In the genomic region with DNA sequence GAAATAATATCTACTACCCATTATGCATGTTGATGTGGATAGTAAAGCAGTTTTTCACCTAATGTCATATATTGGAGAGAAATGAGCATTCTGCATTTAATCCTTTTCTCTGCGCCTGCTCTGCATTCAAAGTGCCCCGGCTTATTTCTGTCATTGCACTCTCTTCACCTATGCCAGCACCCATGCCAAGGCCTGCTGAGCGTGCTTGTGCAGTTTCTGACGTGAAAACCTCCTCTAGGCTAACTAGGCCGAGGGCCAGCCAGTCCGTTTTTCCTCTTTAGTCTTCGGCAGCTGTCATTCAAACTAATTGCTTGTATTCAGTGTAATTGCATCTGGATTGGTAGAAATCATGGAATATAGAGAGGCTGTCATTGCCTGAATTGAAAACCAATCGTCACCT, we compare ENCODE assay signal across 21 cellular contexts.
"Had no signal": no experiment of that assay in that cellular context is flagged by ENCODE, and none has a peak within 500 bp of the region (broad histone marks: within the 10 kb centered on the region; RNA-seq: fewer than 3 reads in every experiment).

No MANE protein-coding gene starts in this region.

- H3K4me1 ChIP-seq: colonic mucosa, heart left ventricle, tibial artery had no signal

- H3K9me3 ChIP-seq: colonic mucosa, esophagus squamous epithelium, gastrocnemius medialis, heart left ventricle, mucosa of descending colon, tibial artery had no signal

- ATAC-seq: gastrocnemius medialis; heart left ventricle; left colon; mucosa of descending colon; sciatic nerve; stimulated activated effector memory CD8-positive, alpha-beta T cell treated with anti-CD3 and anti-CD28 coated beads, Interleukin-12 subunit alpha, Interleukin-12 subunit beta, amount 100 ng/mL, for 72 hours; stimulated activated naive CD8-positive, alpha-beta T cell treated with anti-CD3 and anti-CD28 coated beads, Interleukin-15, amount 100 ng/mL, for 72 hours had no signal

- H3K36me3 ChIP-seq: brain microvascular endothelial cell, colonic mucosa, esophagus squamous epithelium, heart left ventricle, tibial artery had no signal

- FAIRE-seq: small intestine, urothelium cell line had no signal

- H3K4me3 ChIP-seq: colonic mucosa, esophagus squamous epithelium, gastrocnemius medialis, heart left ventricle, mucosa of descending colon, tibial artery had no signal

- DNase-seq: activated CD4-positive, alpha-beta T cell treated with anti-CD3 and anti-CD28 coated beads for 1 hour; activated gamma-delta T cell treated with Interleukin-2 at 50 U/mL for 16 hours; activated T-cell treated with anti-CD3 and anti-CD28 coated beads, Interleukin-2, amount 50 U/mL, for 1 hour; aorta; brain microvascular endothelial cell; central memory CD4-positive, alpha-beta T cell; colonic mucosa; esophagus squamous epithelium; gastrocnemius medialis; heart left ventricle; islet precursor cell; left colon; mucosa of descending colon; nephron progenitor cell; small intestine; stimulated activated CD4-positive, alpha-beta T cell treated with anti-CD3 and anti-CD28 coated beads, Interleukin-2, amount 100 ng/mL, for 24 hours; stimulated activated naive CD8-positive, alpha-beta T cell treated with anti-CD3 and anti-CD28 coated beads, Interleukin-15, amount 100 ng/mL, for 72 hours; tibial artery had no signal

- H3K27ac ChIP-seq: brain microvascular endothelial cell, colonic mucosa, esophagus squamous epithelium, gastrocnemius medialis, heart left ventricle, tibial artery had no signal

- H3K27me3 ChIP-seq: brain microvascular endothelial cell, colonic mucosa, gastrocnemius medialis, heart left ventricle, tibial artery had no signal
